In the genomic region with DNA sequence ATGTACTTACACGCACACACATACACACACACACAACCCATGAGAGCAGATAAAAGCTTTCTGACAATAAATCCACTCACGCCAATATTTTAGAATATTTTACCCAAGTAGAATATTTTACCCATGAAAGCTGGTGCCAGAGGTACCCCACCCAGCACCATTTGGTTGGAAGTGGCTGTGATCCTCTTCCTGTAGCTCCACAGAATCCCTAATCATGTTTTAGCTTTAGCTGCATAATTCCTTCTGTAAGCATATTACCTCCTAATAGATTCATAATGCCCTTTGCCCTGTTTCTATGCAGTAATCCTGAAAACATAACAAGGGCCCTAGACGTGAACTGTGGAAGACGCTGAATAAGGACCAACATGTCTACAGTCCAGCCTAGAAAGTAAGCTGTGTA, we compare ENCODE assay signal across 9 cellular contexts.
DNase-seq lines count a peak whose midpoint lies in the region; ATAC-seq and TF ChIP-seq lines count a peak whose summit lies in the region.
"Had no signal": no experiment of that assay in that cellular context is flagged by ENCODE, and none has a peak within 500 bp of the region (broad histone marks: within the 10 kb centered on the region; RNA-seq: fewer than 3 reads in every experiment).

No MANE protein-coding gene starts in this region.

- H3K4me3 Mint-ChIP-seq in IgD-negative memory B cell: peak overlapping the region in 1 of 4 donors; percentile 88
- peak overlapping the region; percentile 84 for H3K4me3 Mint-ChIP-seq in central memory CD8-positive, alpha-beta T cell
- peak overlapping the region; percentile 82 for H3K4me3 Mint-ChIP-seq in natural killer cell treated with Interleukin-12 subunit alpha and Interleukin-12 subunit beta and Interleukin-15 and Interleukin-18, amount 100 ng/mL, for 72 hours

- no TSS peak for BruUV-seq in A673 (replicated peaks; lab: Mats Ljungman, UMichigan)

- peaks cover 45% of the 10 kb centered on the region for H3K36me3 ChIP-seq in A673 (ENCODE audit: insufficient read depth, low read length, poor library complexity, severe bottlenecking)

- H3K9me3 ChIP-seq in A673 (ENCODE audit: low read depth, low read length, poor library complexity, severe bottlenecking): no peaks in the 10 kb centered on the region

- no peaks in the 10 kb centered on the region for H3K27me3 Mint-ChIP-seq in IgD-negative memory B cell
- H3K27me3 Mint-ChIP-seq in central memory CD8-positive, alpha-beta T cell: no peaks in the 10 kb centered on the region
- no peaks in the 10 kb centered on the region for H3K27me3 Mint-ChIP-seq in natural killer cell treated with Interleukin-12 subunit alpha and Interleukin-12 subunit beta and Interleukin-15 and Interleukin-18, amount 100 ng/mL, for 72 hours

- CTCF ChIA-PET in A673 (lab: Charles Lee): no interaction called here

- peaks cover 62% of the 10 kb centered on the region for H3K4me1 ChIP-seq in A673 (ENCODE audit: insufficient read depth, low read length, poor library complexity, severe bottlenecking)

- in situ Hi-C loops in ACHN (cut with HindIII; ENCODE audit: low pct_ligation_motif_present, low pct_unique_long_range_greater_than_20kb, low sequenced_read_pairs): no loop called here

- no peaks in the 10 kb centered on the region for H3K27me3 ChIP-seq in A673 (replicated peaks; ENCODE audit: insufficient read depth, low read depth, low read length, poor library complexity)

- H3K36me3 Mint-ChIP-seq in IgD-negative memory B cell: peaks cover 3% of the 10 kb centered on the region
- H3K36me3 Mint-ChIP-seq in central memory CD8-positive, alpha-beta T cell (ENCODE audit: insufficient read depth): peaks cover 34% of the 10 kb centered on the region
- H3K36me3 Mint-ChIP-seq in natural killer cell treated with Interleukin-12 subunit alpha and Interleukin-12 subunit beta and Interleukin-15 and Interleukin-18, amount 100 ng/mL, for 72 hours: peaks cover 6% of the 10 kb centered on the region

- peak overlapping the region; percentile 46 to 94 (median 86) for H3K27ac Mint-ChIP-seq in IgD-negative memory B cell
- H3K27ac Mint-ChIP-seq in central memory CD8-positive, alpha-beta T cell (ENCODE audit: low read depth): peak overlapping the region; percentile 92
- H3K27ac Mint-ChIP-seq in natural killer cell treated with Interleukin-12 subunit alpha and Interleukin-12 subunit beta and Interleukin-15 and Interleukin-18, amount 100 ng/mL, for 72 hours: peak overlapping the region; percentile 90 to 95

- no peaks in the 10 kb centered on the region for H3K9me3 Mint-ChIP-seq in IgD-negative memory B cell
- no peaks in the 10 kb centered on the region for H3K9me3 Mint-ChIP-seq in central memory CD8-positive, alpha-beta T cell
- H3K9me3 Mint-ChIP-seq in natural killer cell treated with Interleukin-12 subunit alpha and Interleukin-12 subunit beta and Interleukin-15 and Interleukin-18, amount 100 ng/mL, for 72 hours: no peaks in the 10 kb centered on the region

- H3K4me3 ChIP-seq in A673 (ENCODE audit: low read depth, low read length, poor library complexity, severe bottlenecking): no peak overlapping the region

- intact Hi-C loops in A673 (cut with micrococcal nuclease; ENCODE audit: unreplicated experiment): no loop called here

- DNase-seq in A673 (ENCODE audit: low spot score): no peak
- no peak for DNase-seq in central memory CD8-positive, alpha-beta T cell (ENCODE audit: low spot score in 2 of 2)
- DNase-seq in natural killer cell treated with Interleukin-12 subunit alpha and Interleukin-12 subunit beta and Interleukin-15 and Interleukin-18, amount 100 ng/mL, for 72 hours (ENCODE audit: low spot score): no peak
- DNase-seq in ACHN: no peak
- no peak for DNase-seq in A172 (ENCODE audit: low spot score)
- DNase-seq: NCI-H1930 had no signal

- POLR2A ChIA-PET in A673 (lab: Charles Lee; ENCODE audit: low non-redundant PET): no interaction called here

- TF ChIP-seq CTCF in A673 (conservative IDR thresholded peaks at IDR 0.05; ENCODE audit: low read depth, low read length): no peak

- H3K27ac ChIP-seq in A673 (ENCODE audit: low read depth, low read length, poor library complexity, severe bottlenecking): peak overlapping the region; percentile 74

- ATAC-seq in central memory CD8-positive, alpha-beta T cell (replicated peaks; ENCODE audit: extremely low read depth, poor library complexity, severe bottlenecking): no peak
- ATAC-seq in natural killer cell treated with Interleukin-12 subunit alpha and Interleukin-12 subunit beta and Interleukin-15 and Interleukin-18, amount 100 ng/mL, for 72 hours: no peak
- no peak for ATAC-seq in GM21360 (IDR thresholded peaks at IDR 0.05; ENCODE audit: unreplicated experiment)
- no peak for ATAC-seq in GM18502 (IDR thresholded peaks at IDR 0.05; ENCODE audit: poor library complexity, unreplicated experiment)

- peaks cover 30 to 32% (median 31%) of the 10 kb centered on the region in 3 donors for H3K4me1 Mint-ChIP-seq in IgD-negative memory B cell
- H3K4me1 Mint-ChIP-seq in central memory CD8-positive, alpha-beta T cell: peaks cover 33% of the 10 kb centered on the region
- peaks cover 35 to 46% of the 10 kb centered on the region in 2 donors for H3K4me1 Mint-ChIP-seq in natural killer cell treated with Interleukin-12 subunit alpha and Interleukin-12 subunit beta and Interleukin-15 and Interleukin-18, amount 100 ng/mL, for 72 hours (ENCODE audit: low read depth in 2 of 2)
